ENCODE assay signal across 25 cellular contexts in genomic region chr21:19508442-19508841, GRCh38.
"Had no signal": no experiment of that assay in that cellular context is flagged by ENCODE, and none has a peak within 500 bp of the region (broad histone marks: within the 10 kb centered on the region; RNA-seq: fewer than 3 reads in every experiment).

No MANE protein-coding gene starts in this region.

- H3K9me3 ChIP-seq: MG63 had no signal

- H3K27me3 ChIP-seq: brain microvascular endothelial cell, MG63 had no signal

- H3K27ac Mint-ChIP-seq: activated CD4-positive, alpha-beta T cell treated with anti-CD3 and anti-CD28 coated beads, Interleukin-2, amount 10 ng/mL, durations not matched to agents 24 days and 14 days; activated CD8-positive, alpha-beta T cell treated with anti-CD3 and anti-CD28 coated beads for 36 hours; activated naive CD8-positive, alpha-beta T cell treated with anti-CD3 and anti-CD28 coated beads for 36 hours; activated T-cell treated with anti-CD3 and anti-CD28 coated beads, Interleukin-2, amount 50 U/mL, for 72 hours; activated T-helper 17 cell treated with anti-CD3 and anti-CD28 coated beads, Interleukin-2, amount 50 U/mL, for 72 hours had no signal

- H3K4me1 Mint-ChIP-seq: activated CD4-positive, alpha-beta T cell treated with anti-CD3 and anti-CD28 coated beads, Interleukin-2, amount 10 ng/mL, durations not matched to agents 24 days and 14 days; activated naive CD8-positive, alpha-beta T cell treated with anti-CD3 and anti-CD28 coated beads for 36 hours; activated T-helper 17 cell treated with anti-CD3 and anti-CD28 coated beads, Interleukin-2, amount 50 U/mL, for 72 hours had no signal

- ATAC-seq: activated CD8-positive, alpha-beta T cell treated with anti-CD3 and anti-CD28 coated beads for 36 hours; activated T-cell treated with anti-CD3 and anti-CD28 coated beads, Interleukin-2, amount 50 U/mL, for 72 hours; activated T-helper 17 cell treated with anti-CD3 and anti-CD28 coated beads, Interleukin-2, amount 50 U/mL, for 72 hours had no signal

- H3K36me3 Mint-ChIP-seq: activated naive CD8-positive, alpha-beta T cell treated with anti-CD3 and anti-CD28 coated beads for 36 hours had no signal

- DNase-seq: activated CD4-positive, alpha-beta T cell treated with anti-CD3 and anti-CD28 coated beads, Interleukin-2, amount 10 ng/mL, durations not matched to agents 24 days and 14 days; activated CD4-positive, alpha-beta T cell treated with anti-CD3 and anti-CD28 coated beads, Interleukin-2, amount 50 U/mL, for 4 hours; activated CD8-positive, alpha-beta T cell treated with anti-CD3 and anti-CD28 coated beads for 36 hours; activated effector memory CD4-positive, alpha-beta T cell treated with anti-CD3 and anti-CD28 coated beads, Interleukin-2, amount 50 U/mL, for 16 hours; activated naive CD4-positive, alpha-beta T cell; activated naive CD4-positive, alpha-beta T cell treated with anti-CD3 and anti-CD28 coated beads, Interleukin-2, amount 50 U/mL, for 16 hours; activated naive CD8-positive, alpha-beta T cell treated with anti-CD3 and anti-CD28 coated beads for 36 hours; activated T-cell treated with anti-CD3 and anti-CD28 coated beads, Interleukin-2, amount 50 U/mL, for 1 hour; activated T-cell treated with anti-CD3 and anti-CD28 coated beads, Interleukin-2, amount 50 U/mL, for 72 hours; amniotic stem cell; aorta; brain microvascular endothelial cell; central memory CD4-positive, alpha-beta T cell; Karpas-422; MG63; NCI-H1105; NCI-H1417 treated with DMSO at 0.1 percent for 48 hours; NCI-H187 treated with DMSO at 0.1 percent for 48 hours; NCI-H345; NK-92 treated with Interleukin-12 subunit alpha and Interleukin-12 subunit beta, amount 100 ng/mL, for 24 hours; PC-9; Right ventricle myocardium superior; T1000 had no signal

- H3K36me3 ChIP-seq: brain microvascular endothelial cell, MG63 had no signal

- H3K4me3 Mint-ChIP-seq: activated CD4-positive, alpha-beta T cell treated with anti-CD3 and anti-CD28 coated beads, Interleukin-2, amount 10 ng/mL, durations not matched to agents 24 days and 14 days; activated CD8-positive, alpha-beta T cell treated with anti-CD3 and anti-CD28 coated beads for 36 hours; activated naive CD8-positive, alpha-beta T cell treated with anti-CD3 and anti-CD28 coated beads for 36 hours; activated T-cell treated with anti-CD3 and anti-CD28 coated beads, Interleukin-2, amount 50 U/mL, for 72 hours; activated T-helper 17 cell treated with anti-CD3 and anti-CD28 coated beads, Interleukin-2, amount 50 U/mL, for 72 hours had no signal

- H3K4me3 ChIP-seq: MG63, PC-9 had no signal

- H3K27ac ChIP-seq: brain microvascular endothelial cell, PC-9, RWPE1 had no signal

- H3K27me3 Mint-ChIP-seq: activated CD4-positive, alpha-beta T cell treated with anti-CD3 and anti-CD28 coated beads, Interleukin-2, amount 10 ng/mL, durations not matched to agents 24 days and 14 days; activated CD8-positive, alpha-beta T cell treated with anti-CD3 and anti-CD28 coated beads for 36 hours; activated naive CD8-positive, alpha-beta T cell treated with anti-CD3 and anti-CD28 coated beads for 36 hours; activated T-helper 17 cell treated with anti-CD3 and anti-CD28 coated beads, Interleukin-2, amount 50 U/mL, for 72 hours had no signal
